In genomic region chr6:28895131-28895812, GRCh38 we compare ENCODE assay signal across 8 cellular contexts. TPM values are rescaled to one million over a fixed set of nuclear protein-coding genes. Genes with fewer than 3 reads are reported as not detected.
DNase-seq lines count a peak whose midpoint lies in the region; ATAC-seq and TF ChIP-seq lines count a peak whose summit lies in the region.

No MANE protein-coding gene starts in this region.

- H3K4me3 ChIP-seq in GM06990 (replicated peaks; ENCODE audit: low read depth, low read length) (peak overlapping the region; percentile 77), NB4 (ENCODE audit: low read depth, low read length) (peak overlapping the region; percentile 87), SK-N-MC (peak overlapping the region; percentile 92)

- H3K27ac ChIP-seq in SK-N-MC (peak overlapping the region; percentile 100), temporal lobe (ENCODE audit: low read depth, low read length) (peak overlapping the region; percentile 83)

- H3K4me1 Mint-ChIP-seq in activated naive CD8-positive, alpha-beta T cell (ENCODE audit: low read depth): peaks cover 16% of the 10 kb centered on the region

- peak; percentile 69 for ATAC-seq in HG02571 (IDR thresholded peaks at IDR 0.05; ENCODE audit: unreplicated experiment)

- peak overlapping the region; percentile 99 for H3K9ac ChIP-seq in SK-N-MC (ENCODE audit: insufficient read length)

- TF ChIP-seq CTCF in GM06990 (IDR thresholded peaks at IDR 0.05; ENCODE audit: insufficient read depth, low read length, poor library complexity, severe bottlenecking): no peak
- no peak for TF ChIP-seq CTCF in NB4 (IDR thresholded peaks at IDR 0.05; ENCODE audit: low read depth, low read length)

- no peaks in the 10 kb centered on the region for H3K36me3 Mint-ChIP-seq in activated naive CD8-positive, alpha-beta T cell

- no peaks in the 10 kb centered on the region for H3K27me3 Mint-ChIP-seq in activated naive CD8-positive, alpha-beta T cell

- peak; percentile 82 for TF ChIP-seq POLR2A in NB4 (IDR thresholded peaks at IDR 0.05; ENCODE audit: extremely low read depth, insufficient read length)

- H3K36me3 ChIP-seq in GM06990 (ENCODE audit: control insufficient read depth, insufficient read depth, low read length) (no peaks in the 10 kb centered on the region), SK-N-MC (ENCODE audit: insufficient read depth, low read length) (no peaks in the 10 kb centered on the region)

- H3K27ac Mint-ChIP-seq in activated naive CD8-positive, alpha-beta T cell: peak overlapping the region; percentile 97

- DNase-seq in GM06990 (ENCODE audit: extremely low read depth, insufficient read length) (peak; percentile 87), NB4 (ENCODE audit: low read depth) (peak; percentile 97), SK-N-MC (ENCODE audit: low read depth, low spot score) (peak; percentile 98), glomerular visceral epithelial cell (ENCODE audit: extremely low spot score) (peak; percentile 95), occipital lobe (lab: John Stamatoyannopoulos, UW) (peak; percentile 81)

- H3K4me3 Mint-ChIP-seq in activated naive CD8-positive, alpha-beta T cell: peak overlapping the region; percentile 95

- H3K9me3 Mint-ChIP-seq in activated naive CD8-positive, alpha-beta T cell (ENCODE audit: low read depth): no peaks in the 10 kb centered on the region

- H3K9me3 ChIP-seq in SK-N-MC (ENCODE audit: low read depth, low read length): no peaks in the 10 kb centered on the region

- no peaks in the 10 kb centered on the region for H3K27me3 ChIP-seq in GM06990 (replicated peaks; ENCODE audit: control insufficient read depth, insufficient read depth, low read length)

RNA-seq across cellular contexts. Expression of gene TRIM27, which starts 28.5 kb away (rescaled TPM):
- total RNA-seq in occipital lobe: 65.2 TPM
- total RNA-seq in temporal lobe: 53.4 TPM

Comparison
In these comparisons a context has a peak if more than half of its experiments do, and no peak if none do; other contexts are left out.
1. Peak in every context shown above with its lines: DNase-seq, ATAC-seq, H3K4me3 ChIP-seq and H3K27ac ChIP-seq.